ENCODE assay signal across 8 cellular contexts in genomic region chr2:85595378-85596232, GRCh38. TPM values are rescaled to one million over a fixed set of nuclear protein-coding genes. Genes with fewer than 3 reads are reported as not detected.
DNase-seq lines count a peak whose midpoint lies in the region; ATAC-seq and TF ChIP-seq lines count a peak whose summit lies in the region.

RNF181 (plus strand) TSS chr2:85595745; CDS start chr2:85595764, 19 bp downstream.

- DNase-seq in GM13976 (ENCODE audit: low spot score) (peak; percentile 97), NCI-H146 treated with DMSO at 0.1 percent for 48 hours (lab: John Stamatoyannopoulos, UW; ENCODE audit: unreplicated experiment) (peak; percentile 98), amniotic epithelial cell (ENCODE audit: low read depth) (peak; percentile 99), heart right ventricle (peak; percentile 89 to 98), posterior cingulate gyrus (peak; percentile 95 to 100 (median 99)), upper lobe of left lung (peak; percentile 87 to 99)

- in situ Hi-C loops in GM13976 (cut with MboI; ENCODE audit: low sequenced_read_pairs, unreplicated experiment) = no loop called here

- H3K4me3 ChIP-seq in heart right ventricle = peak within 1 kb of the TSS; percentile 50 to 91 (median 74)
- peak within 1 kb of the TSS; percentile 34 to 88 (median 83) for H3K4me3 ChIP-seq in upper lobe of left lung

- no peaks in the 10 kb centered on the region for H3K27me3 ChIP-seq in heart right ventricle
- no peaks in the 10 kb centered on the region for H3K27me3 ChIP-seq in upper lobe of left lung

- H3K27ac ChIP-seq in heart right ventricle (peak within 1 kb of the TSS; percentile 76 to 95 (median 91)), upper lobe of left lung (peak within 1 kb of the TSS; percentile 86 to 97 (median 94))

- WGBS in heart right ventricle, 2 donors = 0% methylated on average over 46 of the region's 46 CpGs
- WGBS in upper lobe of left lung, 2 donors = 0% methylated on average over 41 to 45 of the region's 46 CpGs

- TF ChIP-seq POLR2A in upper lobe of left lung (IDR thresholded peaks at IDR 0.05) = peak in 3 of 4 donors; percentile 59 to 93 (median 66)

- TF ChIP-seq CTCF in GM13976 (IDR thresholded peaks at IDR 0.05; ENCODE audit: borderline replicate concordance, control extremely low read depth, extremely low read depth, insufficient read depth, missing control alignments) (no peak), heart right ventricle (IDR thresholded peaks at IDR 0.05) (no peak), upper lobe of left lung (IDR thresholded peaks at IDR 0.05) (no peak)

- intact Hi-C loops in T-helper 1 cell treated with Interleukin-12 subunit alpha and Interleukin-12 subunit beta and Interleukin-4 antibody, amounts not matched to agents 30 ng/mL and 1 ng/mL, for 36 hours (cut with micrococcal nuclease) = loop anchor here (1.0 to 5.0 kb wide), 11 partner anchors 10 to 267 kb away; partner anchors contain the start of genes C2orf68, ELMOD3, GGCX and MAT2A
- intact Hi-C loops in heart right ventricle (cut with DNase I) (loop anchor here in 2 of 10 donors (5.0 kb wide), 1 partner anchor 33 kb away; the partner anchor contains the start of gene GGCX (in 2 of the 2)), posterior cingulate gyrus (cut with DNase I) (loop anchor here (2.0 kb wide), 1 partner anchor 35 kb away; the partner anchor contains the start of gene GGCX)

- peak; percentile 100 for ATAC-seq in HG02870 (IDR thresholded peaks at IDR 0.05; ENCODE audit: unreplicated experiment)
- peak; percentile 92 to 97 (median 97) for ATAC-seq in heart right ventricle
- peak; percentile 96 to 97 for ATAC-seq in upper lobe of left lung (ENCODE audit: low FRiP score in 2 of 2)

- H3K36me3 ChIP-seq in heart right ventricle = peaks cover 0 to 60% (median 7%) of the 10 kb centered on the region in 9 donors
- H3K36me3 ChIP-seq in upper lobe of left lung = peaks cover 9 to 44% (median 23%) of the 10 kb centered on the region in 4 donors

- no peak for TF ChIP-seq EP300 in upper lobe of left lung (IDR thresholded peaks at IDR 0.05)

- H3K4me1 ChIP-seq in heart right ventricle = peaks cover 5 to 53% (median 42%) of the 10 kb centered on the region in 9 donors
- peaks cover 34 to 51% (median 41%) of the 10 kb centered on the region in 4 donors for H3K4me1 ChIP-seq in upper lobe of left lung

- H3K9me3 ChIP-seq in heart right ventricle (no peaks in the 10 kb centered on the region), upper lobe of left lung (no peaks in the 10 kb centered on the region)

RNA-seq across cellular contexts. Expression of gene RNF181, which starts in this region (rescaled TPM):
- 111 and 122 TPM in 2 replicates for total RNA-seq in T-helper 1 cell treated with Interleukin-12 subunit alpha and Interleukin-12 subunit beta and Interleukin-4 antibody, amounts not matched to agents 30 ng/mL and 1 ng/mL, for 36 hours
- total RNA-seq in heart right ventricle = 100 to 1,000 TPM in 1 of 10 donors, 10 to 100 TPM in 9; 74.7 to 117 (median 82.2) TPM
- polyA plus RNA-seq in heart right ventricle = 100 to 1,000 TPM; 140 to 282 TPM
- 100 to 1,000 TPM in 4 of 6 donors, 10 to 100 TPM in 2; 81.7 to 164 (median 108) TPM for total RNA-seq in upper lobe of left lung

Comparison
In these comparisons a context has a peak if more than half of its experiments do, and no peak if none do; other contexts are left out.
1. Peak in every context shown above with its lines: DNase-seq, ATAC-seq, H3K4me3 ChIP-seq and H3K27ac ChIP-seq.